Comparison of ENCODE assay signal across 12 cellular contexts in genomic region chr11:111941963-111942362, GRCh38. TPM values are rescaled to one million over a fixed set of nuclear protein-coding genes. Genes with fewer than 3 reads are reported as not detected.
DNase-seq lines count a peak whose midpoint lies in the region; ATAC-seq and TF ChIP-seq lines count a peak whose summit lies in the region.
"Had no signal": no experiment of that assay in that cellular context is flagged by ENCODE, and none has a peak within 500 bp of the region (broad histone marks: within the 10 kb centered on the region; RNA-seq: fewer than 3 reads in every experiment).

No MANE protein-coding gene starts in this region.

- ATAC-seq in right cardiac atrium (peak in 1 of 2 donors; percentile 60), GM21526 (IDR thresholded peaks at IDR 0.05; ENCODE audit: low FRiP score, unreplicated experiment) (no peak)

- no peaks in the 10 kb centered on the region for H3K36me3 ChIP-seq in subcutaneous abdominal adipose tissue (ENCODE audit: control insufficient read depth in 5 of 5, insufficient read depth in 5 of 5, low read length in 5 of 5)
- H3K36me3 ChIP-seq in prostate gland: no peaks in the 10 kb centered on the region
- H3K36me3 ChIP-seq: esophagus squamous epithelium had no signal

- H3K9me3 ChIP-seq in right cardiac atrium (ENCODE audit: control insufficient read depth, low read length) (no peaks in the 10 kb centered on the region), subcutaneous abdominal adipose tissue (ENCODE audit: control insufficient read depth in 5 of 5, low read length in 5 of 5) (no peaks in the 10 kb centered on the region), prostate gland (no peaks in the 10 kb centered on the region)
- H3K9me3 ChIP-seq: esophagus squamous epithelium had no signal

- peak; percentile 17 for DNase-seq in NCI-H2029 (lab: John Stamatoyannopoulos, UW)
- no peak for DNase-seq in NCI-H2029 treated with DMSO at 0.1 percent for 48 hours (lab: John Stamatoyannopoulos, UW)
- peak in 47 of 58 donors; percentile 12 to 79 (median 54) for DNase-seq in anterior cingulate cortex (lab: John Stamatoyannopoulos, UW)
- no peak for DNase-seq in right cardiac atrium
- DNase-seq in prostate gland (ENCODE audit: low spot score): no peak
- DNase-seq in NCI-H1436 treated with DMSO at 0.1 percent for 48 hours (lab: John Stamatoyannopoulos, UW): no peak
- DNase-seq: esophagus squamous epithelium, islet precursor cell, NCI-H510A treated with DMSO at 0.1 percent for 48 hours had no signal

- WGBS in right cardiac atrium: 59% methylated on average over 5 of the region's 5 CpGs
- WGBS in prostate gland: 40% methylated on average over 5 of the region's 5 CpGs

- TF ChIP-seq POLR2A in prostate gland (IDR thresholded peaks at IDR 0.05): no peak

- H3K27me3 ChIP-seq in right cardiac atrium (ENCODE audit: control insufficient read depth, insufficient read depth) (no peaks in the 10 kb centered on the region), subcutaneous abdominal adipose tissue (ENCODE audit: control insufficient read depth in 5 of 5, insufficient read depth in 4 of 5, low read length in 5 of 5) (no peaks in the 10 kb centered on the region), prostate gland (replicated peaks; ENCODE audit: insufficient read depth) (no peaks in the 10 kb centered on the region)
- H3K27me3 ChIP-seq: esophagus squamous epithelium had no signal

- H3K9ac ChIP-seq in subcutaneous abdominal adipose tissue (ENCODE audit: low read length in 5 of 5): no peak overlapping the region

- H3K4me3 ChIP-seq in right cardiac atrium (ENCODE audit: low read length) (no peak overlapping the region), subcutaneous abdominal adipose tissue (ENCODE audit: low read depth in 1 of 5, low read length in 5 of 5) (no peak overlapping the region), prostate gland (no peak overlapping the region)
- H3K4me3 ChIP-seq: esophagus squamous epithelium had no signal

- no peak for TF ChIP-seq CTCF in prostate gland (IDR thresholded peaks at IDR 0.05)

- H3K4me1 ChIP-seq in right cardiac atrium (ENCODE audit: control insufficient read depth, insufficient read depth, low read length): peaks cover 15% of the 10 kb centered on the region
- H3K4me1 ChIP-seq in subcutaneous abdominal adipose tissue (ENCODE audit: control insufficient read depth in 5 of 5, insufficient read depth in 5 of 5, low read length in 5 of 5): peaks cover 2 to 31% (median 24%) of the 10 kb centered on the region in 5 donors
- no peaks in the 10 kb centered on the region for H3K4me1 ChIP-seq in prostate gland (replicated peaks)

- intact Hi-C loops in right cardiac atrium (cut with DNase I): loop anchor here in 1 of 4 donors (5.0 kb wide), 1 partner anchor 35 kb away; no protein-coding TSS in a partner anchor
- intact Hi-C loops in prostate gland (cut with DNase I): no loop called here

- H3K27ac ChIP-seq in right cardiac atrium (ENCODE audit: low read length): peak overlapping the region; percentile 40
- peak overlapping the region; percentile 6 for H3K27ac ChIP-seq in subcutaneous abdominal adipose tissue (ENCODE audit: low read depth, low read length)
- no peak overlapping the region for H3K27ac ChIP-seq in prostate gland
- H3K27ac ChIP-seq: 22Rv1, esophagus squamous epithelium had no signal

RNA-seq across cellular contexts. Expression of gene DIXDC1, which starts 4.8 kb away (rescaled TPM):
- total RNA-seq in right cardiac atrium: 10 to 100 TPM; 23.1 to 34.8 (median 26.3) TPM
- polyA plus RNA-seq in right cardiac atrium: 9.1 TPM
- total RNA-seq in prostate gland: 10 to 100 TPM; 32.9 to 35.2 TPM

RNA-seq across cellular contexts. Expression of gene C11orf52, which starts 23.2 kb away (rescaled TPM):
- total RNA-seq in right cardiac atrium (1 to 10 TPM; 2.2 to 5.5 (median 2.6) TPM), prostate gland (10 to 100 TPM; 13.2 to 31.5 TPM)
- 4.1 TPM for polyA plus RNA-seq in right cardiac atrium

RNA-seq across cellular contexts. Expression of gene HSPB2, which starts 29.4 kb away (rescaled TPM):
- total RNA-seq in right cardiac atrium (100 to 1,000 TPM in 1 of 4 donors, 10 to 100 TPM in 3; 38.0 to 103 (median 69.2) TPM), prostate gland (under 1 TPM in 1 of 2 donors, not detected in 1; 0.85 TPM)
- polyA plus RNA-seq in right cardiac atrium: 106 TPM

RNA-seq across cellular contexts. Expression of gene CRYAB, which starts 30.4 kb away (rescaled TPM):
- total RNA-seq in right cardiac atrium (1,000 to 10,000 TPM; 4,923 to 5,929 (median 5,581) TPM), prostate gland (10 to 100 TPM; 59.0 to 80.1 TPM)
- 9,689 TPM for polyA plus RNA-seq in right cardiac atrium

Comparison
In these comparisons a context has a peak if more than half of its experiments do, and no peak if none do; other contexts are left out.
1. DNase-seq: peak in NCI-H2029 (single experiment) and anterior cingulate cortex (47 of 58); none in NCI-H2029 treated with DMSO at 0.1 percent for 48 hours (single experiment), right cardiac atrium (0 of 3), prostate gland (single experiment) and NCI-H1436 treated with DMSO at 0.1 percent for 48 hours (single experiment).
2. H3K27ac ChIP-seq: peak in right cardiac atrium (single experiment) and subcutaneous abdominal adipose tissue (single experiment); none in prostate gland (0 of 2).
3. RNA of gene HSPB2, which starts 29.4 kb away (total RNA-seq): 38.0 to 103 TPM in right cardiac atrium; 0.85 TPM in prostate gland; every median in the first group is over 10 times any median in the second.